Comparison of ENCODE assay signal across 9 cellular contexts in genomic region chr19:50968709-50969412, GRCh38. TPM values are rescaled to one million over a fixed set of nuclear protein-coding genes. Genes with fewer than 3 reads are reported as not detected.
"Had no signal": no experiment of that assay in that cellular context is flagged by ENCODE, and none has a peak within 500 bp of the region (broad histone marks: within the 10 kb centered on the region; RNA-seq: fewer than 3 reads in every experiment).

No MANE protein-coding gene starts in this region.

- H3K36me3 Mint-ChIP-seq: natural killer cell treated with Interleukin-12 subunit alpha and Interleukin-12 subunit beta and Interleukin-15 and Interleukin-18, amount 100 ng/mL, for 72 hours had no signal

- H3K27me3 ChIP-seq: upper lobe of left lung had no signal

- H3K27ac Mint-ChIP-seq: natural killer cell treated with Interleukin-12 subunit alpha and Interleukin-12 subunit beta and Interleukin-15 and Interleukin-18, amount 100 ng/mL, for 72 hours; stimulated activated naive CD8-positive, alpha-beta T cell treated with anti-CD3 and anti-CD28 coated beads, Interleukin-15, amount 100 ng/mL, for 72 hours had no signal

- H3K4me1 Mint-ChIP-seq: stimulated activated naive CD8-positive, alpha-beta T cell treated with anti-CD3 and anti-CD28 coated beads, Interleukin-15, amount 100 ng/mL, for 72 hours had no signal

- H3K9me3 Mint-ChIP-seq: natural killer cell treated with Interleukin-12 subunit alpha and Interleukin-12 subunit beta and Interleukin-15 and Interleukin-18, amount 100 ng/mL, for 72 hours had no signal

- H3K4me3 ChIP-seq: left ventricle myocardium inferior, sigmoid colon, upper lobe of left lung had no signal

- ATAC-seq: stimulated activated naive CD8-positive, alpha-beta T cell treated with anti-CD3 and anti-CD28 coated beads, Interleukin-15, amount 100 ng/mL, for 72 hours had no signal

- DNase-seq: left ventricle myocardium inferior; sigmoid colon; stimulated activated CD4-positive, alpha-beta T cell treated with anti-CD3 and anti-CD28 coated beads, Interleukin-15, amount 100 ng/mL, for 24 hours; stimulated activated naive CD8-positive, alpha-beta T cell treated with anti-CD3 and anti-CD28 coated beads, Interleukin-15, amount 100 ng/mL, for 72 hours; upper lobe of left lung had no signal

- H3K9me3 ChIP-seq: left ventricle myocardium inferior, sigmoid colon, upper lobe of left lung had no signal

- H3K36me3 ChIP-seq: left ventricle myocardium inferior, sigmoid colon, upper lobe of left lung had no signal

- H3K4me3 Mint-ChIP-seq: natural killer cell treated with Interleukin-12 subunit alpha and Interleukin-12 subunit beta and Interleukin-15 and Interleukin-18, amount 100 ng/mL, for 72 hours; stimulated activated naive CD8-positive, alpha-beta T cell treated with anti-CD3 and anti-CD28 coated beads, Interleukin-15, amount 100 ng/mL, for 72 hours had no signal

- H3K27ac ChIP-seq: left ventricle myocardium inferior, sigmoid colon, upper lobe of left lung had no signal

- H3K4me1 ChIP-seq: left ventricle myocardium inferior, sigmoid colon, upper lobe of left lung had no signal

RNA-seq across cellular contexts. Expression of gene KLK6, which starts 0.5 kb away (rescaled TPM):
- total RNA-seq: cardiac septum; dermis microvascular lymphatic vessel endothelial cell; left ventricle myocardium inferior; mononuclear cell; natural killer cell treated with Interleukin-12 subunit alpha and Interleukin-12 subunit beta and Interleukin-15 and Interleukin-18, amount 100 ng/mL, for 72 hours; sigmoid colon; upper lobe of left lung had no signal

RNA-seq across cellular contexts. Expression of gene KLK7, which starts 14.9 kb away (rescaled TPM):
- total RNA-seq: cardiac septum; dermis microvascular lymphatic vessel endothelial cell; left ventricle myocardium inferior; mononuclear cell; natural killer cell treated with Interleukin-12 subunit alpha and Interleukin-12 subunit beta and Interleukin-15 and Interleukin-18, amount 100 ng/mL, for 72 hours; sigmoid colon had no signal

RNA-seq across cellular contexts. Expression of gene KLK5, which starts 16.0 kb away (rescaled TPM):
- total RNA-seq: cardiac septum; dermis microvascular lymphatic vessel endothelial cell; left ventricle myocardium inferior; mononuclear cell; natural killer cell treated with Interleukin-12 subunit alpha and Interleukin-12 subunit beta and Interleukin-15 and Interleukin-18, amount 100 ng/mL, for 72 hours; sigmoid colon had no signal

RNA-seq across cellular contexts. Expression of gene KLK8, which starts 32.5 kb away (rescaled TPM):
- total RNA-seq: cardiac septum; dermis microvascular lymphatic vessel endothelial cell; left ventricle myocardium inferior; mononuclear cell; natural killer cell treated with Interleukin-12 subunit alpha and Interleukin-12 subunit beta and Interleukin-15 and Interleukin-18, amount 100 ng/mL, for 72 hours; sigmoid colon; upper lobe of left lung had no signal

RNA-seq across cellular contexts. Expression of gene KLK10, which starts 50.6 kb away (rescaled TPM):
- total RNA-seq: cardiac septum; left ventricle myocardium inferior; mononuclear cell; natural killer cell treated with Interleukin-12 subunit alpha and Interleukin-12 subunit beta and Interleukin-15 and Interleukin-18, amount 100 ng/mL, for 72 hours had no signal
